8 cellular contexts compared by ENCODE assay signal in genomic region chr12:82685721-82686222, GRCh38. TPM values are rescaled to one million over a fixed set of nuclear protein-coding genes. Genes with fewer than 3 reads are reported as not detected.
DNase-seq lines count a peak whose midpoint lies in the region; ATAC-seq and TF ChIP-seq lines count a peak whose summit lies in the region.

No MANE protein-coding gene starts in this region.

- no peak overlapping the region for H2AK5ac ChIP-seq in trophoblast cell (ENCODE audit: low read length)

- peak overlapping the region; percentile 51 for H2BK5ac ChIP-seq in trophoblast cell (ENCODE audit: low read depth, low read length, poor library complexity)

- H3K4me2 ChIP-seq in trophoblast cell (ENCODE audit: low read length), result peak overlapping the region; percentile 91

- H3K27me3 ChIP-seq in adipocyte (replicated peaks; ENCODE audit: control insufficient read depth, insufficient read depth, low read length), result no peaks in the 10 kb centered on the region
- no peaks in the 10 kb centered on the region for H3K27me3 ChIP-seq in trophoblast cell (ENCODE audit: insufficient read depth, low read length)
- no peaks in the 10 kb centered on the region for H3K27me3 ChIP-seq in transverse colon

- H3K9me3 ChIP-seq in adipocyte (ENCODE audit: control insufficient read depth, low read length), result no peaks in the 10 kb centered on the region
- no peaks in the 10 kb centered on the region for H3K9me3 ChIP-seq in trophoblast cell (ENCODE audit: insufficient read depth, low read depth, low read length)
- no peaks in the 10 kb centered on the region for H3K9me3 ChIP-seq in transverse colon

- peaks cover 11% of the 10 kb centered on the region for H3K79me2 ChIP-seq in trophoblast cell (ENCODE audit: control insufficient read depth, insufficient read depth, low read length, poor library complexity)

- WGBS in trophoblast cell (ENCODE audit: extremely low coverage, insufficient coverage, insufficient read length), result no CpG with 5 or more reads among the region's 16 CpGs
- 1% methylated on average over 16 of the region's 16 CpGs; no CpG with 5 or more reads in 1 of the 2 donors for WGBS in transverse colon (ENCODE audit: low coverage in 1 of 2), 2 donors

- H2BK120ac ChIP-seq in trophoblast cell (ENCODE audit: insufficient read depth, low read length, poor library complexity), result peak overlapping the region; percentile 3

- H3K4me1 ChIP-seq in adipocyte (ENCODE audit: control insufficient read depth, insufficient read depth, low read length) (peaks cover 21% of the 10 kb centered on the region), trophoblast cell (ENCODE audit: control insufficient read depth in 1 of 2, insufficient read depth in 2 of 2, low read length in 2 of 2) (peaks cover 0 to 5% of the 10 kb centered on the region in 2 experiments), transverse colon (peaks cover 0 to 40% (median 16%) of the 10 kb centered on the region in 4 donors)

- peak overlapping the region; percentile 38 for H2AFZ ChIP-seq in trophoblast cell (ENCODE audit: insufficient read depth, low read length, poor library complexity)

- H4K12ac ChIP-seq in trophoblast cell (ENCODE audit: low read depth, low read length), result no peak overlapping the region

- H3K23ac ChIP-seq in trophoblast cell (ENCODE audit: low read length), result no peak overlapping the region

- TF ChIP-seq CTCF in GM12875 (IDR thresholded peaks at IDR 0.05; ENCODE audit: borderline replicate concordance, insufficient read depth, low read depth, low read length), result peak; percentile 81
- peak; percentile 82 to 94 (median 84) for TF ChIP-seq CTCF in transverse colon (IDR thresholded peaks at IDR 0.05)

- peak overlapping the region; percentile 97 for H3K4me3 ChIP-seq in GM12875 (ENCODE audit: low read depth, low read length)
- peak overlapping the region; percentile 97 for H3K4me3 ChIP-seq in adipocyte (ENCODE audit: low read length)
- H3K4me3 ChIP-seq in trophoblast cell (ENCODE audit: low read depth, low read length), result peak overlapping the region; percentile 80
- H3K4me3 ChIP-seq in transverse colon, result peak overlapping the region; percentile 68 to 96 (median 74)

- intact Hi-C loops in cardiac septum (cut with DNase I) (loop anchor here (10.0 kb wide), 1 partner anchor 1139 kb away; no protein-coding TSS in a partner anchor), transverse colon (cut with DNase I; ENCODE audit: low total_unique reads) (loop anchor here (10.0 kb wide), 1 partner anchor 1139 kb away; no protein-coding TSS in a partner anchor)

- H4K8ac ChIP-seq in trophoblast cell (ENCODE audit: low read depth, low read length), result no peak overlapping the region

- DNase-seq in NCI-H1417 treated with DMSO at 0.1 percent for 48 hours (lab: John Stamatoyannopoulos, UW) (peak; percentile 86), SW 1271 (lab: John Stamatoyannopoulos, UW) (peak; percentile 88 to 93), adipocyte (ENCODE audit: low read depth) (peak; percentile 98), cardiac septum (ENCODE audit: low spot score) (peak; percentile 96), trophoblast cell (peak; percentile 98 to 99), transverse colon (peak; percentile 97)

- H3K79me1 ChIP-seq in trophoblast cell (ENCODE audit: low read length), result peaks cover 11% of the 10 kb centered on the region

- ATAC-seq in HG02840 (IDR thresholded peaks at IDR 0.05; ENCODE audit: low FRiP score, unreplicated experiment), result peak; percentile 49

- no peak for TF ChIP-seq EP300 in transverse colon (IDR thresholded peaks at IDR 0.05; ENCODE audit: low read depth)

- H3K14ac ChIP-seq in trophoblast cell (ENCODE audit: low read length), result no peak overlapping the region

- no peak overlapping the region for H2BK12ac ChIP-seq in trophoblast cell (ENCODE audit: low read length)

- H3K9ac ChIP-seq in adipocyte (ENCODE audit: low read length) (peak overlapping the region; percentile 92), trophoblast cell (ENCODE audit: low read length) (peak overlapping the region; percentile 74)

- peak overlapping the region; percentile 7 for H3K18ac ChIP-seq in trophoblast cell (ENCODE audit: low read length)

- H4K91ac ChIP-seq in trophoblast cell (ENCODE audit: low read depth, low read length), result peak overlapping the region; percentile 16

- no peak overlapping the region for H3K4ac ChIP-seq in trophoblast cell (ENCODE audit: low read depth, low read length)

- TF ChIP-seq POLR2A in transverse colon (IDR thresholded peaks at IDR 0.05), result no peak

- in situ Hi-C loops in transverse colon (cut with MboI; ENCODE audit: low pct_ligation_motif_present in 1 of 4, low pct_unique_long_range_greater_than_20kb in 1 of 4, low sequenced_read_pairs in 3 of 4), result no loop called here

- H3K27ac ChIP-seq in trophoblast cell (ENCODE audit: low read depth, low read length), result peak overlapping the region; percentile 78
- H3K27ac ChIP-seq in transverse colon, result peak overlapping the region; percentile 93 to 98 (median 95)

- H3K36me3 ChIP-seq in adipocyte (ENCODE audit: control insufficient read depth, insufficient read depth, low read length, severe bottlenecking) (no peaks in the 10 kb centered on the region), trophoblast cell (ENCODE audit: control insufficient read depth in 1 of 2, insufficient read depth in 2 of 2, low read length in 2 of 2) (no peaks in the 10 kb centered on the region), transverse colon (no peaks in the 10 kb centered on the region)

RNA-seq across cellular contexts. Expression of gene TMTC2, which starts 0.9 kb away (rescaled TPM):
- total RNA-seq in cardiac septum (2.9 TPM), transverse colon (10 to 100 TPM; 11.3 to 19.8 (median 17.1) TPM)
- 36.7 and 39.0 TPM in 2 replicates for polyA plus RNA-seq in trophoblast cell (2013)

Comparison
In these comparisons a context has a peak if more than half of its experiments do, and no peak if none do; other contexts are left out.
1. Peak in every context shown above with its lines: DNase-seq, ATAC-seq, H3K4me3 ChIP-seq and H3K27ac ChIP-seq.